Comparison of ENCODE assay signal across 10 cellular contexts in the genomic region with DNA sequence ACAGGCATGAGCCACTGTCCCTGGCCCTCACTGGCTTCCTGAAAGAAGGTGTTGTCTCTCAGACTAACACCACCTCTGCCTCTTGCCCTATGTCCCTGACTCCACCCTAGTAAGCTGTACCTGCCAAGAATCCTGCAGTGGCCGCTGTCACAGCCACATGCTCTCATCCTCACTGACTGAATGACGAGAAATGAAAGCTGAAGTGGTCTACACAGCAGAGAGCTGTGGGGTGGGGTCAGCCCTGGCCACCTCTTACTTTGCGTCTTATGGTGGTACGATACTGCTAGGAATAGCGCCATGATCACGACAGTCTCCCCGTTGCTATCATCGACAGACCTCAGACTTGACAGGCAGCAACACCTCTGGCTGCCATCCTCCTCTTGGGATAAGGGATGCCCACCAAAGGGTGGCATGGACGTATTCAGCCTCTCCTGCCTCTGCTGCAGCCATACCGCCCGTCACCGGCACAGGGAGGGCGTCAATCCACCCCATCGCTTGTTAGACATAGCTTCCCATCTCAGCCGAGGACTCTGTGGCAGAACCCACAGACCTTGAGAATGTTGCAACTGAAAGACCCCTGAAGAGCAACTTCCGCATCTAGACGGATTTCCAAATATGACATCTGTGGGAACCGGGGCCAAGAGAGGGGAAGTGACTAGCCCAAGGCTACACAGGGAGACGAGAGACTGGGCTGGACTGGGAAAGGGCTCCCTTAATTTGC. TPM values are rescaled to one million over a fixed set of nuclear protein-coding genes. Genes with fewer than 3 reads are reported as not detected.
DNase-seq lines count a peak whose midpoint lies in the region; ATAC-seq and TF ChIP-seq lines count a peak whose summit lies in the region.
"Had no signal": no experiment of that assay in that cellular context is flagged by ENCODE, and none has a peak within 500 bp of the region (broad histone marks: within the 10 kb centered on the region; RNA-seq: fewer than 3 reads in every experiment).

No MANE protein-coding gene starts in this region.

- peak overlapping the region; percentile 70 for H3K27ac ChIP-seq in upper lobe of right lung
- H3K27ac ChIP-seq: thyroid gland had no signal

- H3K4me3 Mint-ChIP-seq in activated CD8-positive, alpha-beta T cell treated with anti-CD3 and anti-CD28 coated beads for 36 hours, result peak overlapping the region; percentile 80
- H3K4me3 Mint-ChIP-seq in osteocyte (ENCODE audit: unreplicated experiment), result no peak overlapping the region
- H3K4me3 Mint-ChIP-seq: neural crest cell had no signal

- intact Hi-C loops in Right ventricle myocardium inferior (cut with DNase I), result loop anchor here (5.0 kb wide), 1 partner anchor 224 kb away; no protein-coding TSS in a partner anchor
- intact Hi-C loops in cardiac septum (cut with DNase I), result loop anchor here (5.0 kb wide), 1 partner anchor 224 kb away; no protein-coding TSS in a partner anchor
- intact Hi-C loops in activated CD8-positive, alpha-beta T cell treated with anti-CD3 and anti-CD28 coated beads for 36 hours (cut with micrococcal nuclease), result loop anchor here (5.0 kb wide), 1 partner anchor 64 kb away; the partner anchor contains the start of gene ZNF414
- intact Hi-C loops in upper lobe of right lung (cut with DNase I), result no loop called here

- DNase-seq in Right ventricle myocardium inferior (ENCODE audit: missing footprints) (peak; percentile 70), cardiac septum (ENCODE audit: low spot score) (no peak), left lobe of liver (ENCODE audit: low spot score) (no peak), upper lobe of right lung (no peak), osteocyte (ENCODE audit: extremely low spot score, unreplicated experiment) (no peak), NCI-H1048 (lab: John Stamatoyannopoulos, UW) (no peak)
- peak; percentile 47 for DNase-seq in activated CD8-positive, alpha-beta T cell treated with anti-CD3 and anti-CD28 coated beads for 36 hours

- peak overlapping the region; percentile 55 for H3K4me3 ChIP-seq in upper lobe of right lung
- H3K4me3 ChIP-seq: thyroid gland had no signal

- H3K27ac Mint-ChIP-seq in activated CD8-positive, alpha-beta T cell treated with anti-CD3 and anti-CD28 coated beads for 36 hours, result peak overlapping the region; percentile 78
- no peak overlapping the region for H3K27ac Mint-ChIP-seq in osteocyte (ENCODE audit: unreplicated experiment)

- peaks cover 45% of the 10 kb centered on the region for H3K4me1 Mint-ChIP-seq in activated CD8-positive, alpha-beta T cell treated with anti-CD3 and anti-CD28 coated beads for 36 hours (ENCODE audit: low read depth)
- peaks cover 8% of the 10 kb centered on the region for H3K4me1 Mint-ChIP-seq in osteocyte (ENCODE audit: unreplicated experiment)

- no peaks in the 10 kb centered on the region for H3K9me3 ChIP-seq in upper lobe of right lung
- H3K9me3 ChIP-seq: thyroid gland had no signal

- no peaks in the 10 kb centered on the region for H3K36me3 ChIP-seq in upper lobe of right lung
- H3K36me3 ChIP-seq: thyroid gland had no signal

- peaks cover 29% of the 10 kb centered on the region for H3K4me1 ChIP-seq in upper lobe of right lung
- H3K4me1 ChIP-seq: thyroid gland had no signal

- peaks cover 6% of the 10 kb centered on the region for H3K36me3 Mint-ChIP-seq in activated CD8-positive, alpha-beta T cell treated with anti-CD3 and anti-CD28 coated beads for 36 hours (ENCODE audit: low read depth)
- H3K36me3 Mint-ChIP-seq in osteocyte (ENCODE audit: unreplicated experiment), result peaks cover 3% of the 10 kb centered on the region

- ATAC-seq in Right ventricle myocardium inferior (peak; percentile 26), left lobe of liver (peak; percentile 41), upper lobe of right lung (peak; percentile 57), GM19324 (IDR thresholded peaks at IDR 0.05; ENCODE audit: low FRiP score, unreplicated experiment) (no peak)
- peak; percentile 34 for ATAC-seq in activated CD8-positive, alpha-beta T cell treated with anti-CD3 and anti-CD28 coated beads for 36 hours

- no peak for TF ChIP-seq CTCF in activated CD8-positive, alpha-beta T cell treated with anti-CD3 and anti-CD28 coated beads for 36 hours (IDR thresholded peaks at IDR 0.05)
- TF ChIP-seq CTCF in upper lobe of right lung (IDR thresholded peaks at IDR 0.05) (no peak), osteocyte (IDR thresholded peaks at IDR 0.05) (no peak)

- H3K27me3 Mint-ChIP-seq in activated CD8-positive, alpha-beta T cell treated with anti-CD3 and anti-CD28 coated beads for 36 hours, result peaks cover 2% of the 10 kb centered on the region
- H3K27me3 Mint-ChIP-seq in osteocyte (ENCODE audit: unreplicated experiment), result peaks cover 28% of the 10 kb centered on the region

- no peaks in the 10 kb centered on the region for H3K9me3 Mint-ChIP-seq in activated CD8-positive, alpha-beta T cell treated with anti-CD3 and anti-CD28 coated beads for 36 hours
- no peaks in the 10 kb centered on the region for H3K9me3 Mint-ChIP-seq in osteocyte (ENCODE audit: unreplicated experiment)
- H3K9me3 Mint-ChIP-seq: neural crest cell had no signal

- CTCF ChIA-PET in activated CD8-positive, alpha-beta T cell treated with anti-CD3 and anti-CD28 coated beads for 36 hours (lab: Charles Lee), result interaction anchor here (0.6 to 9.1 kb wide), 13 partner anchors 7 to 693 kb away, joined by 3 to 117 read pairs (median 6); partner anchors contain the start of gene ZNF414

- H3K27me3 ChIP-seq in upper lobe of right lung, result no peaks in the 10 kb centered on the region
- H3K27me3 ChIP-seq: thyroid gland had no signal

- POLR2A ChIA-PET in activated CD8-positive, alpha-beta T cell treated with anti-CD3 and anti-CD28 coated beads for 36 hours (lab: Charles Lee), result interaction anchor here (1.2 to 3.7 kb wide), 3 partner anchors 62 to 125 kb away, joined by 3 to 24 read pairs (median 5); partner anchors contain the start of gene ZNF414

RNA-seq across cellular contexts. Expression of gene MYO1F, which starts 0.8 kb away (rescaled TPM):
- total RNA-seq in Right ventricle myocardium inferior (9.3 TPM), cardiac septum (9.0 TPM), left lobe of liver (9.5 TPM), upper lobe of right lung (106 TPM), osteocyte (0.31 and 0.43 TPM in 2 replicates)
- total RNA-seq in activated CD8-positive, alpha-beta T cell treated with anti-CD3 and anti-CD28 coated beads for 36 hours, result 10 to 100 TPM; 21.0 to 21.4 TPM

RNA-seq across cellular contexts. Expression of gene ADAMTS10, which starts 34.1 kb away (rescaled TPM):
- total RNA-seq in Right ventricle myocardium inferior (10.0 TPM), cardiac septum (15.0 TPM), left lobe of liver (12.0 TPM), upper lobe of right lung (29.4 TPM), osteocyte (86.5 and 96.2 TPM in 2 replicates)
- total RNA-seq in activated CD8-positive, alpha-beta T cell treated with anti-CD3 and anti-CD28 coated beads for 36 hours, result 1 to 10 TPM; 3.7 to 4.0 TPM

RNA-seq across cellular contexts. Expression of gene NFILZ, which starts 54.0 kb away (rescaled TPM):
- total RNA-seq in Right ventricle myocardium inferior, result not detected
- total RNA-seq in cardiac septum, result not detected
- total RNA-seq in activated CD8-positive, alpha-beta T cell treated with anti-CD3 and anti-CD28 coated beads for 36 hours, result not detected
- not detected for total RNA-seq in left lobe of liver
- not detected for total RNA-seq in upper lobe of right lung
- not detected in 2 replicates for total RNA-seq in osteocyte
- total RNA-seq: neural crest cell, thyroid gland had no signal

Comparison
In these comparisons a context has a peak if more than half of its experiments do, and no peak if none do; other contexts are left out.
1. DNase-seq: peak in Right ventricle myocardium inferior (single experiment) and activated CD8-positive, alpha-beta T cell treated with anti-CD3 and anti-CD28 coated beads for 36 hours (single experiment); none in cardiac septum (single experiment), left lobe of liver (single experiment), upper lobe of right lung (single experiment), osteocyte (single experiment) and NCI-H1048 (single experiment).